In genomic region chr18:25661836-25662235, GRCh38 we compare ENCODE assay signal across 19 cellular contexts.
A peak's percentile ranks its signal among the peaks of the same experiment; 100 is the strongest.
DNase-seq lines count a peak whose midpoint lies in the region; TF ChIP-seq lines count a peak whose summit lies in the region.
"Had no signal": no experiment of that assay in that cellular context is flagged by ENCODE, and none has a peak within 500 bp of the region (broad histone marks: within the 10 kb centered on the region; RNA-seq: fewer than 3 reads in every experiment).

No MANE protein-coding gene starts in this region.

- H3K27me3 Mint-ChIP-seq in immature natural killer cell (ENCODE audit: low read depth in 3 of 3), result peaks cover 0 to 4% (median 4%) of the 10 kb centered on the region in 3 donors
- H3K27me3 Mint-ChIP-seq: CD4-positive, alpha-beta T cell had no signal

- no peaks in the 10 kb centered on the region for H4K20me1 ChIP-seq in osteoblast (ENCODE audit: insufficient read depth, low read length)

- no peaks in the 10 kb centered on the region for H3K79me2 ChIP-seq in osteoblast (ENCODE audit: insufficient read depth, low read length)

- DNase-seq in EL (peak; percentile 32), choroid plexus epithelial cell (ENCODE audit: low read depth) (peak; percentile 28), iris pigment epithelial cell (ENCODE audit: low read depth) (peak; percentile 14), osteoblast (ENCODE audit: insufficient read length, low spot score, missing footprints) (no peak), immature natural killer cell (no peak), GM10266 (ENCODE audit: extremely low spot score) (no peak), SKM-1 (lab: John Stamatoyannopoulos, UW; ENCODE audit: unreplicated experiment) (no peak), caudate nucleus (lab: John Stamatoyannopoulos, UW) (no peak)
- DNase-seq: 8988T; Caco-2; CD4-positive, alpha-beta T cell; DMS153; KG1; MV-4-11; NCI-H1694 treated with DMSO at 0.1 percent for 48 hours; NCI-H510A; NCI-H82; SIG-M5 had no signal

- H3K9me3 ChIP-seq in osteoblast (ENCODE audit: low read depth, low read length), result no peaks in the 10 kb centered on the region
- H3K9me3 ChIP-seq: Caco-2 had no signal

- no peak overlapping the region for H3K27ac ChIP-seq in osteoblast (ENCODE audit: low read depth, low read length)
- H3K27ac ChIP-seq in caudate nucleus (ENCODE audit: low read depth, low read length), result no peak overlapping the region
- H3K27ac ChIP-seq: RWPE1 had no signal

- peaks cover 0 to 4% (median 0%) of the 10 kb centered on the region in 6 donors for H3K9me3 Mint-ChIP-seq in immature natural killer cell
- H3K9me3 Mint-ChIP-seq: CD4-positive, alpha-beta T cell had no signal

- H3K4me1 ChIP-seq in osteoblast (ENCODE audit: insufficient read depth, low read length), result no peaks in the 10 kb centered on the region
- H3K4me1 ChIP-seq: Caco-2 had no signal

- peak overlapping the region; percentile 40 for H2AFZ ChIP-seq in osteoblast (ENCODE audit: low read length)

- no peaks in the 10 kb centered on the region for H3K36me3 Mint-ChIP-seq in immature natural killer cell

- H3K4me3 ChIP-seq in choroid plexus epithelial cell (ENCODE audit: low read depth, low read length) (no peak overlapping the region), osteoblast (ENCODE audit: insufficient read depth, low read length) (no peak overlapping the region)

- TF ChIP-seq CTCF in choroid plexus epithelial cell (conservative IDR thresholded peaks at IDR 0.05; ENCODE audit: low read depth, low read length) (no peak), osteoblast (IDR thresholded peaks at IDR 0.05; ENCODE audit: extremely low read depth, low read depth, low read length) (no peak), GM10266 (IDR thresholded peaks at IDR 0.05; ENCODE audit: control insufficient read depth, insufficient read depth, low read depth, missing control alignments) (no peak)

- H3K27ac Mint-ChIP-seq in immature natural killer cell, result no peak overlapping the region
- H3K27ac Mint-ChIP-seq: CD4-positive, alpha-beta T cell had no signal

- no peaks in the 10 kb centered on the region for H3K27me3 ChIP-seq in osteoblast (ENCODE audit: insufficient read depth, low read length)

- H3K4me2 ChIP-seq in osteoblast (ENCODE audit: insufficient read depth, low read length), result no peak overlapping the region

- H3K36me3 ChIP-seq in osteoblast (ENCODE audit: insufficient read depth, low read length), result no peaks in the 10 kb centered on the region

- no peak overlapping the region for H3K4me3 Mint-ChIP-seq in immature natural killer cell
- H3K4me3 Mint-ChIP-seq: CD4-positive, alpha-beta T cell had no signal

- H3K4me1 Mint-ChIP-seq in immature natural killer cell, result no peaks in the 10 kb centered on the region

Comparison
In these comparisons a context has a peak if more than half of its experiments do, and no peak if none do; other contexts are left out.
1. DNase-seq: peak in EL (single experiment), choroid plexus epithelial cell (single experiment) and iris pigment epithelial cell (single experiment); none in osteoblast (single experiment), immature natural killer cell (0 of 3), GM10266 (single experiment), SKM-1 (single experiment) and caudate nucleus (0 of 61).